In genomic region chr12:108939594-108939993, GRCh38 we compare ENCODE assay signal across 8 cellular contexts. TPM values are rescaled to one million over a fixed set of nuclear protein-coding genes. Genes with fewer than 3 reads are reported as not detected.
DNase-seq lines count a peak whose midpoint lies in the region; ATAC-seq, FAIRE-seq and TF ChIP-seq lines count a peak whose summit lies in the region.

No MANE protein-coding gene starts in this region.

- no peaks in the 10 kb centered on the region for H3K27me3 ChIP-seq in iPS DF 6.9 (ENCODE audit: control insufficient read depth, insufficient read depth, low read length)

- H3K27me3 Mint-ChIP-seq in Calu3 (ENCODE audit: unreplicated experiment), result peaks cover 70% of the 10 kb centered on the region

- DNase-seq in Calu3, result peak; percentile 26
- DNase-seq in SW480 (ENCODE audit: low spot score), result peak; percentile 48
- peak; percentile 16 for DNase-seq in iPS DF 6.9 (ENCODE audit: low read depth, low spot score)
- no peak for DNase-seq in NCI-H524 (lab: John Stamatoyannopoulos, UW)
- DNase-seq in D721Med (ENCODE audit: insufficient read length, low spot score), result no peak
- no peak for DNase-seq in cortex of kidney (lab: John Stamatoyannopoulos, UW)

- H3K36me3 ChIP-seq in iPS DF 6.9 (ENCODE audit: control insufficient read depth, insufficient read depth, low read length), result no peaks in the 10 kb centered on the region

- no CpG with 5 or more reads among the region's 1 CpG for WGBS in iPS DF 6.9 (ENCODE audit: insufficient coverage, insufficient read length)

- no peaks in the 10 kb centered on the region for H3K4me1 ChIP-seq in iPS DF 6.9 (ENCODE audit: control insufficient read depth, insufficient read depth, low read length)

- no TSS peak for BruUV-seq in Calu3 (replicated peaks; lab: Mats Ljungman, UMichigan)

- CTCF ChIA-PET in Calu3 (lab: Charles Lee), result interaction anchor here (0.8 to 1.0 kb wide), 2 partner anchors 11 to 14 kb away, joined by 3 to 5 read pairs; no protein-coding TSS in a partner anchor

- H3K27ac Mint-ChIP-seq in Calu3 (ENCODE audit: unreplicated experiment), result no peak overlapping the region

- no peak for FAIRE-seq in D721Med (lab: Jason Lieb, UNC)

- no peak overlapping the region for H3K4me3 ChIP-seq in iPS DF 6.9 (ENCODE audit: low read length)

- intact Hi-C loops in Calu3 (cut with micrococcal nuclease; ENCODE audit: unreplicated experiment), result loop anchor here (5.0 kb wide), 1 partner anchor 57 kb away; the partner anchor contains the start of gene DAO

- no peak for TF ChIP-seq CTCF in Calu3 (IDR thresholded peaks at IDR 0.05; ENCODE audit: unreplicated experiment)
- TF ChIP-seq CTCF in D721Med (IDR thresholded peaks at IDR 0.05; ENCODE audit: insufficient read depth, missing control alignments), result no peak

- no peak overlapping the region for H3K4me3 Mint-ChIP-seq in Calu3 (ENCODE audit: low read depth, unreplicated experiment)

- no peaks in the 10 kb centered on the region for H3K9me3 Mint-ChIP-seq in Calu3 (ENCODE audit: low read depth, unreplicated experiment)

- H3K4me1 Mint-ChIP-seq in Calu3 (ENCODE audit: low read depth, unreplicated experiment), result no peaks in the 10 kb centered on the region

- H3K27ac ChIP-seq in iPS DF 6.9 (ENCODE audit: low read length), result no peak overlapping the region

- H3K36me3 Mint-ChIP-seq in Calu3 (ENCODE audit: insufficient read depth, unreplicated experiment), result no peaks in the 10 kb centered on the region

- no peaks in the 10 kb centered on the region for H3K9me3 ChIP-seq in iPS DF 6.9 (ENCODE audit: control insufficient read depth, insufficient read depth, low read length)

- ATAC-seq in GM21619 (IDR thresholded peaks at IDR 0.05; ENCODE audit: unreplicated experiment) (peak; percentile 62), GM18873 (IDR thresholded peaks at IDR 0.05; ENCODE audit: low FRiP score, unreplicated experiment) (no peak)

RNA-seq across cellular contexts. Expression of gene DAO, which starts 59.7 kb away (rescaled TPM):
- total RNA-seq in Calu3 (2022), result not detected in 2 replicates

Comparison
In these comparisons a context has a peak if more than half of its experiments do, and no peak if none do; other contexts are left out.
1. DNase-seq: peak in Calu3 (single experiment), SW480 (single experiment) and iPS DF 6.9 (single experiment); none in NCI-H524 (0 of 2), D721Med (single experiment) and cortex of kidney (single experiment).